Comparison of ENCODE assay signal across 21 cellular contexts in genomic region chr7:131511071-131511470, GRCh38. TPM values are rescaled to one million over a fixed set of nuclear protein-coding genes. Genes with fewer than 3 reads are reported as not detected.
A peak's percentile ranks its signal among the peaks of the same experiment; 100 is the strongest.
DNase-seq lines count a peak whose midpoint lies in the region; ATAC-seq and TF ChIP-seq lines count a peak whose summit lies in the region.
"Had no signal": no experiment of that assay in that cellular context is flagged by ENCODE, and none has a peak within 500 bp of the region (broad histone marks: within the 10 kb centered on the region; RNA-seq: fewer than 3 reads in every experiment).

No MANE protein-coding gene starts in this region.

- H3K27me3 ChIP-seq in heart right ventricle: no peaks in the 10 kb centered on the region
- H3K27me3 ChIP-seq in ascending aorta: no peaks in the 10 kb centered on the region
- H3K27me3 ChIP-seq: BLaER1 had no signal

- no peak for ATAC-seq in heart right ventricle
- no peak for ATAC-seq in left cardiac atrium
- ATAC-seq: GM12878 had no signal

- no peaks in the 10 kb centered on the region for H3K9me3 ChIP-seq in heart right ventricle
- no peaks in the 10 kb centered on the region for H3K9me3 ChIP-seq in ascending aorta
- H3K9me3 ChIP-seq: BLaER1 had no signal

- no peak for TF ChIP-seq CTCF in heart right ventricle (IDR thresholded peaks at IDR 0.05)
- no peak for TF ChIP-seq CTCF in ascending aorta (IDR thresholded peaks at IDR 0.05)
- no peak for TF ChIP-seq CTCF in nephron (IDR thresholded peaks at IDR 0.05; ENCODE audit: unreplicated experiment in 3 of 3)
- no peak for TF ChIP-seq CTCF in progenitor cell of endocrine pancreas (IDR thresholded peaks at IDR 0.05; ENCODE audit: unreplicated experiment)

- 84 to 88% methylated on average over 9 of the region's 9 CpGs for WGBS in heart right ventricle, 2 donors

- peaks cover 0 to 53% (median 6%) of the 10 kb centered on the region in 9 donors for H3K36me3 ChIP-seq in heart right ventricle
- H3K36me3 ChIP-seq in ascending aorta: no peaks in the 10 kb centered on the region

- H3K27ac ChIP-seq in heart right ventricle (peak overlapping the region in 7 of 10 donors; percentile 13 to 82 (median 58)), ascending aorta (peak overlapping the region; percentile 36 to 57)
- H3K27ac ChIP-seq: BLaER1 had no signal

- H3K4me3 Mint-ChIP-seq in nephron (peak overlapping the region in 1 of 3 experiments; percentile 51), progenitor cell of endocrine pancreas (ENCODE audit: low read depth) (no peak overlapping the region)
- H3K4me3 Mint-ChIP-seq: CD4-positive, alpha-beta memory T cell; HFFc6 had no signal

- H3K4me1 ChIP-seq in heart right ventricle (peaks cover 17 to 79% (median 53%) of the 10 kb centered on the region in 9 donors), ascending aorta (peaks cover 6 to 8% of the 10 kb centered on the region in 2 donors)

- no peaks in the 10 kb centered on the region for H3K9me3 Mint-ChIP-seq in nephron
- no peaks in the 10 kb centered on the region for H3K9me3 Mint-ChIP-seq in progenitor cell of endocrine pancreas (ENCODE audit: low read depth)
- H3K9me3 Mint-ChIP-seq: CD4-positive, alpha-beta memory T cell; HFFc6 had no signal

- H3K36me3 Mint-ChIP-seq in nephron (ENCODE audit: low read depth): peaks cover 13% of the 10 kb centered on the region
- peaks cover 2% of the 10 kb centered on the region for H3K36me3 Mint-ChIP-seq in progenitor cell of endocrine pancreas (ENCODE audit: insufficient read depth)
- H3K36me3 Mint-ChIP-seq: CD4-positive, alpha-beta memory T cell had no signal

- peaks cover 18% of the 10 kb centered on the region for H3K4me1 Mint-ChIP-seq in nephron
- peaks cover 7% of the 10 kb centered on the region for H3K4me1 Mint-ChIP-seq in progenitor cell of endocrine pancreas (ENCODE audit: low read depth)

- DNase-seq in heart right ventricle (no peak), left cardiac atrium (no peak), ascending aorta (ENCODE audit: low spot score in 2 of 2) (no peak), progenitor cell of endocrine pancreas (ENCODE audit: low spot score, unreplicated experiment) (no peak)
- no peak for DNase-seq in stimulated activated CD4-positive, alpha-beta T cell treated with anti-CD3 and anti-CD28 coated beads, Interleukin-2, amount 100 ng/mL, for 48 hours
- DNase-seq in stimulated activated CD4-positive, alpha-beta T cell treated with anti-CD3 and anti-CD28 coated beads, Interleukin-4, amount 100 ng/mL, for 24 hours: no peak
- DNase-seq: Calu3; CD4-positive, alpha-beta memory T cell; HFFc6; KG1; MV-4-11; NCI-H1417; NCI-H187; NCI-H2107; NCI-H2227 treated with DMSO at 0.1 percent for 48 hours; NCI-H510A treated with DMSO at 0.1 percent for 48 hours; NCI-H774; RPMI8226 had no signal

- H3K27me3 Mint-ChIP-seq in nephron (ENCODE audit: low read depth): peaks cover 11% of the 10 kb centered on the region
- no peaks in the 10 kb centered on the region for H3K27me3 Mint-ChIP-seq in progenitor cell of endocrine pancreas

- intact Hi-C loops in heart right ventricle (cut with DNase I): loop anchor here in 3 of 10 donors (5.0 to 10.0 kb wide), 3 partner anchors 41 to 141 kb away; no protein-coding TSS in a partner anchor
- intact Hi-C loops in left cardiac atrium (cut with DNase I): loop anchor here (2.0 to 5.0 kb wide), 2 partner anchors 41 to 146 kb away; no protein-coding TSS in a partner anchor
- intact Hi-C loops in ascending aorta (cut with DNase I): no loop called here

- H3K4me3 ChIP-seq in heart right ventricle (no peak overlapping the region), ascending aorta (no peak overlapping the region)
- H3K4me3 ChIP-seq: BLaER1, GM12878 had no signal

- H3K27ac Mint-ChIP-seq in nephron (peak overlapping the region in 2 of 3 experiments; percentile 26 to 45), progenitor cell of endocrine pancreas (no peak overlapping the region)
- H3K27ac Mint-ChIP-seq: HFFc6 had no signal

RNA-seq across cellular contexts. Expression of gene PODXL, which starts 45.4 kb away (rescaled TPM):
- total RNA-seq in heart right ventricle (100 to 1,000 TPM in 1 of 10 donors, 10 to 100 TPM in 9; 43.7 to 162 (median 71.0) TPM), left cardiac atrium (10 to 100 TPM; 45.0 to 90.7 TPM), ascending aorta (141 TPM), progenitor cell of endocrine pancreas (21.2 and 27.0 TPM in 2 replicates)
- polyA plus RNA-seq in heart right ventricle: 10 to 100 TPM; 34.4 to 41.3 TPM
